In genomic region chr19:48190288-48191284, GRCh38 we compare ENCODE assay signal across 8 cellular contexts. TPM values are rescaled to one million over a fixed set of nuclear protein-coding genes. Genes with fewer than 3 reads are reported as not detected.
DNase-seq lines count a peak whose midpoint lies in the region; ATAC-seq and TF ChIP-seq lines count a peak whose summit lies in the region.

No MANE protein-coding gene starts in this region.

- H3K9me3 Mint-ChIP-seq in effector memory CD8-positive, alpha-beta T cell: no peaks in the 10 kb centered on the region
- H3K9me3 Mint-ChIP-seq in progenitor cell of endocrine pancreas (ENCODE audit: low read depth): peaks cover 3% of the 10 kb centered on the region

- no peak overlapping the region for H3K4me3 Mint-ChIP-seq in effector memory CD8-positive, alpha-beta T cell
- H3K4me3 Mint-ChIP-seq in progenitor cell of endocrine pancreas (ENCODE audit: low read depth): no peak overlapping the region

- H3K27me3 Mint-ChIP-seq in effector memory CD8-positive, alpha-beta T cell: no peaks in the 10 kb centered on the region
- H3K27me3 Mint-ChIP-seq in progenitor cell of endocrine pancreas: no peaks in the 10 kb centered on the region

- ATAC-seq in effector memory CD8-positive, alpha-beta T cell (replicated peaks): peak; percentile 90
- ATAC-seq in HG02884 (IDR thresholded peaks at IDR 0.05; ENCODE audit: unreplicated experiment) (no peak), HG03045 (IDR thresholded peaks at IDR 0.05; ENCODE audit: unreplicated experiment) (no peak), GM18502 (IDR thresholded peaks at IDR 0.05; ENCODE audit: poor library complexity, unreplicated experiment) (no peak)

- H3K4me1 Mint-ChIP-seq in effector memory CD8-positive, alpha-beta T cell (ENCODE audit: low read depth in 2 of 2): peaks cover 4 to 7% of the 10 kb centered on the region in 2 donors
- no peaks in the 10 kb centered on the region for H3K4me1 Mint-ChIP-seq in progenitor cell of endocrine pancreas (ENCODE audit: low read depth)

- peak overlapping the region in 1 of 2 donors; percentile 24 for H3K27ac Mint-ChIP-seq in effector memory CD8-positive, alpha-beta T cell
- H3K27ac Mint-ChIP-seq in progenitor cell of endocrine pancreas: peak overlapping the region; percentile 64

- peaks cover 10% of the 10 kb centered on the region for H3K36me3 Mint-ChIP-seq in effector memory CD8-positive, alpha-beta T cell (ENCODE audit: insufficient read depth)
- H3K36me3 Mint-ChIP-seq in progenitor cell of endocrine pancreas (ENCODE audit: insufficient read depth): peaks cover 24% of the 10 kb centered on the region

- TF ChIP-seq CTCF in progenitor cell of endocrine pancreas (IDR thresholded peaks at IDR 0.05; ENCODE audit: unreplicated experiment): peak; percentile 54

- DNase-seq in COLO668 (lab: John Stamatoyannopoulos, UW; ENCODE audit: unreplicated experiment) (peak; percentile 19), NCI-H1436 treated with DMSO at 0.1 percent for 48 hours (lab: John Stamatoyannopoulos, UW) (peak; percentile 89), progenitor cell of endocrine pancreas (ENCODE audit: low spot score, unreplicated experiment) (peak; percentile 52)
- DNase-seq in activated CD4-positive, alpha-beta T cell treated with anti-CD3 and anti-CD28 coated beads for 48 hours: peak; percentile 59
- peak; percentile 20 to 55 (median 43) for DNase-seq in effector memory CD8-positive, alpha-beta T cell

RNA-seq across cellular contexts. Expression of gene ZSWIM9, which starts 20.1 kb away (rescaled TPM):
- 10.3 and 11.8 TPM in 2 replicates for total RNA-seq in progenitor cell of endocrine pancreas

RNA-seq across cellular contexts. Expression of gene LIG1, which starts 20.4 kb away (rescaled TPM):
- 90.4 and 91.0 TPM in 2 replicates for total RNA-seq in progenitor cell of endocrine pancreas

Comparison
In these comparisons a context has a peak if more than half of its experiments do, and no peak if none do; other contexts are left out.
1. DNase-seq: peak in every context shown above with its lines; median percentile 89 in NCI-H1436 treated with DMSO at 0.1 percent for 48 hours; 59 in activated CD4-positive, alpha-beta T cell treated with anti-CD3 and anti-CD28 coated beads for 48 hours; 52 in progenitor cell of endocrine pancreas; 43 in effector memory CD8-positive, alpha-beta T cell; 19 in COLO668.